In the genomic region with DNA sequence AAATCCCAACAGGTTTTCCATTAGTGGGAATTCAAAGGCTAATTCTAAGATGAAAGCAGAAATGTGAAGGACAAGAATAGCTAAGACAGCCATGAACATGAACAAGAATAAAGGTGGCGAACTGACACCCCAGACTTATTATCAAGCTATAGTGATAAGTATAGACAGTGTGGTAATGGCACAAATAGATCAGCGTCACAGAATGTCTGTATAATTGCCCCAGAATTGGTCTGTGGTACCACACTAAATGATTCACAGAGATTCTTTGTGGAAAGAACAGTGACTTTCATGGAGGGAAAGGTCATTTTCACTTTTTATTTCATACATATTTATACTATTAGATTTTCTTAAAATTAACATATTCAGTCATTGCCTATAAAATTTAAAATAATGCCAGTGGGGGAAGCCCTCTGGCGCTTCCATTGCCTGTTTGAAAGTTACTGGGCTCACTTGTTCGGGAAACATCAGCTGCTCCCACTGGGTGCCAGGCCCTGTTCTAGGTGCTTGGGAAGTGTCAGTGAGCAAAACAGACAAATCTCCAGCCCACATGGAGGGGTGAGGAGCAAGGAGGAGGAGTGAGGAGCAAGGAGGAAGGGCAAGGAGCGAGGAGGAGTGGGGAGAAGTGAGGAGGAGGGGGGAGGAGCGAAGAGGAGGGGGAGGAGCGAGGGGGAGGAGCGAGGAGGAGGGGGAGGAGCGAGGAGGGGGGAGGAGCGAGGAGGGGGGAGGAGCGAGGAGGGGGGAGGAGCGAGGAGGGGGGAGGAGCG, we compare ENCODE assay signal across 9 cellular contexts. TPM values are rescaled to one million over a fixed set of nuclear protein-coding genes. Genes with fewer than 3 reads are reported as not detected.
DNase-seq lines count a peak whose midpoint lies in the region; FAIRE-seq and TF ChIP-seq lines count a peak whose summit lies in the region.
"Had no signal": no experiment of that assay in that cellular context is flagged by ENCODE, and none has a peak within 500 bp of the region (broad histone marks: within the 10 kb centered on the region; RNA-seq: fewer than 3 reads in every experiment).

No MANE protein-coding gene starts in this region.

- H3K27ac ChIP-seq in HL-60 (replicated peaks) (no peak overlapping the region), esophagus muscularis mucosa (replicated peaks in 1 of 4) (no peak overlapping the region)

- peaks cover 34 to 37% of the 10 kb centered on the region in 2 donors for H3K4me1 Mint-ChIP-seq in immature natural killer cell

- H3K27me3 ChIP-seq in HL-60 (ENCODE audit: insufficient read depth, poor library complexity, severe bottlenecking) (no peaks in the 10 kb centered on the region), esophagus muscularis mucosa (peaks cover 0 to 23% (median 0%) of the 10 kb centered on the region in 4 donors)

- no peak for FAIRE-seq in D721Med (lab: Jason Lieb, UNC)
- FAIRE-seq: astrocyte had no signal

- intact Hi-C loops in esophagus muscularis mucosa (cut with DNase I), result no loop called here

- peaks cover 26 to 32% (median 28%) of the 10 kb centered on the region in 3 donors for H3K27me3 Mint-ChIP-seq in immature natural killer cell (ENCODE audit: low read depth in 3 of 3)

- no peak for TF ChIP-seq POLR2A in esophagus muscularis mucosa (IDR thresholded peaks at IDR 0.05; ENCODE audit: low read depth)

- peaks cover 0 to 10% (median 8%) of the 10 kb centered on the region in 4 donors for H3K4me1 ChIP-seq in esophagus muscularis mucosa

- H3K27ac Mint-ChIP-seq in immature natural killer cell, result peak overlapping the region; percentile 83 to 97 (median 94)

- DNase-seq in Ammon's horn (ENCODE audit: low spot score) (peak; percentile 32), HL-60 (ENCODE audit: low read depth in 1 of 2, low spot score in 1 of 2) (peak; percentile 48 to 59), immature natural killer cell (peak; percentile 48 to 60 (median 57)), esophagus muscularis mucosa (ENCODE audit: extremely low spot score) (no peak), kidney glomerular epithelial cell (lab: John Stamatoyannopoulos, UW) (no peak), amygdala (lab: John Stamatoyannopoulos, UW) (no peak), D721Med (ENCODE audit: insufficient read length, low spot score) (no peak)
- DNase-seq in activated CD4-positive, alpha-beta T cell treated with anti-CD3 and anti-CD28 coated beads, Interleukin-2, amount 50 U/mL, for 48 hours, result peak; percentile 44 to 51

- no peaks in the 10 kb centered on the region for H3K9me3 Mint-ChIP-seq in immature natural killer cell

- TF ChIP-seq CTCF in HL-60 (IDR thresholded peaks at IDR 0.05; ENCODE audit: insufficient read depth, low read length) (no peak), esophagus muscularis mucosa (IDR thresholded peaks at IDR 0.05) (no peak), D721Med (IDR thresholded peaks at IDR 0.05; ENCODE audit: insufficient read depth, missing control alignments) (no peak)

- H3K4me3 ChIP-seq in HL-60 (replicated peaks; ENCODE audit: insufficient read depth, low read length) (no peak overlapping the region), esophagus muscularis mucosa (no peak overlapping the region)

- TF ChIP-seq EP300 in esophagus muscularis mucosa (IDR thresholded peaks at IDR 0.05), result no peak

- H3K4me3 Mint-ChIP-seq in immature natural killer cell, result peak overlapping the region; percentile 71 to 80 (median 73)

- peaks cover 0 to 4% (median 0%) of the 10 kb centered on the region in 4 donors for H3K9me3 ChIP-seq in esophagus muscularis mucosa

- WGBS in esophagus muscularis mucosa, result 81% methylated on average over 5 of the region's 13 CpGs

- no peaks in the 10 kb centered on the region for H3K36me3 Mint-ChIP-seq in immature natural killer cell

- no peaks in the 10 kb centered on the region for H3K36me3 ChIP-seq in esophagus muscularis mucosa

RNA-seq across cellular contexts. Expression of gene NLRP6, which starts 11.3 kb away (rescaled TPM):
- 1 to 10 TPM in 2 of 3 donors, not detected in 1; 1.6 to 5.1 TPM for polyA plus RNA-seq in immature natural killer cell
- 1 to 10 TPM in 1 of 4 donors, under 1 TPM in 2, not detected in 1; 0.13 to 2.2 (median 0.42) TPM for total RNA-seq in esophagus muscularis mucosa
- total RNA-seq: astrocyte had no signal

RNA-seq across cellular contexts. Expression of gene PGGHG, which starts 22.1 kb away (rescaled TPM):
- 10 to 100 TPM in 2 of 3 donors, 1 to 10 TPM in 1; 8.1 to 17.4 (median 11.4) TPM for polyA plus RNA-seq in immature natural killer cell
- 10 to 100 TPM; 13.3 to 23.7 (median 18.8) TPM for total RNA-seq in esophagus muscularis mucosa

RNA-seq across cellular contexts. Expression of gene PSMD13, which starts 30.1 kb away (rescaled TPM):
- 100 to 1,000 TPM; 257 to 353 (median 345) TPM for polyA plus RNA-seq in immature natural killer cell
- 100 to 1,000 TPM in 1 of 4 donors, 10 to 100 TPM in 3; 86.4 to 124 (median 94.1) TPM for total RNA-seq in esophagus muscularis mucosa

RNA-seq across cellular contexts. Expression of gene SIRT3, which starts 30.7 kb away (rescaled TPM):
- polyA plus RNA-seq in immature natural killer cell, result 10 to 100 TPM in 1 of 3 donors, 1 to 10 TPM in 2; 6.7 to 11.1 (median 7.4) TPM
- 10 to 100 TPM in 3 of 4 donors, 1 to 10 TPM in 1; 7.9 to 20.1 (median 14.0) TPM for total RNA-seq in esophagus muscularis mucosa

RNA-seq across cellular contexts. Expression of gene IFITM5, which starts 32.5 kb away (rescaled TPM):
- polyA plus RNA-seq in immature natural killer cell, result not detected
- total RNA-seq in esophagus muscularis mucosa, result not detected
- total RNA-seq: astrocyte had no signal

Comparison
In these comparisons a context has a peak if more than half of its experiments do, and no peak if none do; other contexts are left out.
1. DNase-seq: peak in Ammon's horn (single experiment), HL-60 (2 of 2), activated CD4-positive, alpha-beta T cell treated with anti-CD3 and anti-CD28 coated beads, Interleukin-2, amount 50 U/mL, for 48 hours (2 of 2) and immature natural killer cell (3 of 3); none in esophagus muscularis mucosa (single experiment), kidney glomerular epithelial cell (single experiment), amygdala (0 of 56) and D721Med (single experiment).